Comparison of ENCODE assay signal across 23 cellular contexts in the genomic region with DNA sequence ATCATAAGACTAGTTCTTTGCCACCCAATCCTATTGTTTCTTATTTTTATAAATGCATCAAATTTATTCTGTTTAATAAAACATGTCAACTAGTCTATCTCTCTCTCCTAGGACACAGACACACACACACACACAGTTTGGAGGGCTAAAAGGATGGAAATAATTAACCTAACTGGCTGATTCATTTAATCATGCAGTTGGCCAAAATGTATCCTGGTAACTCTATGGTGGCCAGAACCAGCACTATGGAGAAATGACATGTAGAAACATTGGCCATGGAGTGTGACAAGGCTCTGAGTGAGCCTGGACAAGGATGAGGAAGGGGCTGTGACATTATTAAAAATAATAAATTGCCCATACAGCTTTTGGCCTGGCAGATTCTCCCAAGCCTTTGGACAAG.
"Had no signal": no experiment of that assay in that cellular context is flagged by ENCODE, and none has a peak within 500 bp of the region (broad histone marks: within the 10 kb centered on the region; RNA-seq: fewer than 3 reads in every experiment).

No MANE protein-coding gene starts in this region.

- H3K36me3 ChIP-seq: esophagus squamous epithelium, heart left ventricle, lower lobe of right lung, right atrium auricular region, suprapubic skin, transverse colon had no signal

- H3K79me2 ChIP-seq: hepatocyte had no signal

- H3K9me3 ChIP-seq: lower lobe of right lung, suprapubic skin, transverse colon had no signal

- H3K4me1 ChIP-seq: esophagus squamous epithelium, heart left ventricle, left ventricle myocardium inferior, right atrium auricular region, suprapubic skin had no signal

- DNase-seq: effector memory CD4-positive, alpha-beta T cell; erythroblast; esophagus squamous epithelium; heart left ventricle; kidney; left colon; left ventricle myocardium inferior; lower lobe of right lung; naive thymus-derived CD8-positive, alpha-beta T cell; nephron progenitor cell; nucleus accumbens; stimulated activated CD4-positive, alpha-beta T cell treated with anti-CD3 and anti-CD28 coated beads, Interleukin-12 subunit alpha, Interleukin-12 subunit beta, amount 100 ng/mL, for 4 hours; stimulated activated CD4-positive, alpha-beta T cell treated with anti-CD3 and anti-CD28 coated beads, Interleukin-1b, Interleukin-23, amount 100 ng/mL, for 48 hours; stimulated activated CD4-positive, alpha-beta T cell treated with anti-CD3 and anti-CD28 coated beads, Interleukin-4, amount 100 ng/mL, for 1 hour; stimulated activated CD8-positive, alpha-beta memory T cell treated with anti-CD3 and anti-CD28 coated beads, Interleukin-4, amount 100 ng/mL, for 48 hours; stimulated activated naive CD4-positive, alpha-beta T cell; stimulated activated naive CD8-positive, alpha-beta T cell treated with anti-CD3 and anti-CD28 coated beads, Interleukin-15, amount 100 ng/mL, for 72 hours; transverse colon had no signal

- H3K27ac ChIP-seq: coronary artery, esophagus squamous epithelium, heart left ventricle, hepatocyte, left ventricle myocardium inferior, lower lobe of right lung, right atrium auricular region, suprapubic skin, transverse colon had no signal

- H3K4me2 ChIP-seq: hepatocyte, smooth muscle cell had no signal

- H3K27me3 ChIP-seq: esophagus squamous epithelium, heart left ventricle, hepatocyte, right atrium auricular region, suprapubic skin, transverse colon had no signal

- H2AFZ ChIP-seq: hepatocyte had no signal

- H3K4me3 ChIP-seq: coronary artery, esophagus squamous epithelium, heart left ventricle, hepatocyte, left ventricle myocardium inferior, lower lobe of right lung, right atrium auricular region, smooth muscle cell, suprapubic skin, transverse colon had no signal
